21 cellular contexts compared by ENCODE assay signal in the genomic region with DNA sequence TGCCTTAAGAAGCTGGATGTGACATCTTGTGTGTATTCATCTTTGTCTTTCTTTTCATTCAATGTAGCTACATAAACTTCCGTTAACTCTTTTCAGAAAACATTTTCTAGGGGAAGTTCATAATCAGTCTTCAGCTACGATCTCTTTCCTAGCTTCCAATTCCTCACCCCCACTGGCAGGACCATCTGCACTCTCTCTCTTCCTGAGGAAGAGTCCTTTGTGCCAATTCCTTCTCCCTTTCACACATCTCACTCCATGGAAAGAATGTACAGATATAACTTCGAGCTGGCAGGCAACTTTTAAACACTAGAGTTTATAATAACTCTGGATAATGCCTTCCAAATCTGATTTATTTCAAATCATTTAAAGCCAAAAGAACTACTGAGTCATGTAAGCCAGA.
"Had no signal": no experiment of that assay in that cellular context is flagged by ENCODE, and none has a peak within 500 bp of the region (broad histone marks: within the 10 kb centered on the region; RNA-seq: fewer than 3 reads in every experiment).

No MANE protein-coding gene starts in this region.

- DNase-seq: MV-4-11, NCI-H1048, NCI-H1105, NCI-H1417, NCI-H1436 treated with DMSO at 0.1 percent for 48 hours, NCI-H187 treated with DMSO at 0.1 percent for 48 hours, NCI-H2029 treated with DMSO at 0.1 percent for 48 hours, NCI-H2171 treated with DMSO at 0.1 percent for 48 hours, NCI-H345, NCI-H510A, NCI-H524 treated with DMSO at 0.1 percent for 48 hours, NCI-H69, NCI-H774, PC-3, Peyer's patch, SHP77, SK-N-SH had no signal

- H3K9me3 ChIP-seq: Peyer's patch, SK-N-SH had no signal

- H3K36me3 Mint-ChIP-seq: IgD-negative memory B cell had no signal

- H3K27me3 Mint-ChIP-seq: IgD-negative memory B cell had no signal

- H3K36me3 ChIP-seq: Peyer's patch had no signal

- H3K4me1 ChIP-seq: Peyer's patch had no signal

- ATAC-seq: K562, PC-3 had no signal

- H3K4me1 Mint-ChIP-seq: IgD-negative memory B cell had no signal

- H3K4me3 Mint-ChIP-seq: IgD-negative memory B cell had no signal

- H3K27ac ChIP-seq: HL-60, KMS-11, Peyer's patch had no signal

- H3K27ac Mint-ChIP-seq: IgD-negative memory B cell had no signal

- H3K4me3 ChIP-seq: K562, Peyer's patch had no signal

- H3K27me3 ChIP-seq: Peyer's patch had no signal
